Comparison of ENCODE assay signal across 9 cellular contexts in genomic region chr10:70494536-70494935, GRCh38. TPM values are rescaled to one million over a fixed set of nuclear protein-coding genes. Genes with fewer than 3 reads are reported as not detected.
DNase-seq lines count a peak whose midpoint lies in the region; ATAC-seq and TF ChIP-seq lines count a peak whose summit lies in the region.
"Had no signal": no experiment of that assay in that cellular context is flagged by ENCODE, and none has a peak within 500 bp of the region (broad histone marks: within the 10 kb centered on the region; RNA-seq: fewer than 3 reads in every experiment).

No MANE protein-coding gene starts in this region.

- H3K36me3 Mint-ChIP-seq in T-helper 1 cell treated with Interleukin-12 subunit alpha and Interleukin-12 subunit beta and Interleukin-4 antibody, amounts not matched to agents 30 μg/mL and 1 μg/mL, for 36 hours (ENCODE audit: low read depth): no peaks in the 10 kb centered on the region
- H3K36me3 Mint-ChIP-seq in glutamatergic neuron (ENCODE audit: unreplicated experiment): no peaks in the 10 kb centered on the region
- H3K36me3 Mint-ChIP-seq: mesothelial cell of epicardium had no signal

- no peaks in the 10 kb centered on the region for H3K9me3 ChIP-seq in Loucy (ENCODE audit: insufficient read depth, low read depth, low read length)
- no peaks in the 10 kb centered on the region for H3K9me3 ChIP-seq in body of pancreas

- H3K36me3 ChIP-seq in Loucy (ENCODE audit: insufficient read depth, low read length): no peaks in the 10 kb centered on the region
- no peaks in the 10 kb centered on the region for H3K36me3 ChIP-seq in body of pancreas (replicated peaks in 1 of 2; ENCODE audit: insufficient read depth in 1 of 2, low read depth in 2 of 2)

- H3K9me3 Mint-ChIP-seq in T-helper 1 cell treated with Interleukin-12 subunit alpha and Interleukin-12 subunit beta and Interleukin-4 antibody, amounts not matched to agents 30 μg/mL and 1 μg/mL, for 36 hours: no peaks in the 10 kb centered on the region
- peaks cover 5% of the 10 kb centered on the region for H3K9me3 Mint-ChIP-seq in glutamatergic neuron (ENCODE audit: unreplicated experiment)
- H3K9me3 Mint-ChIP-seq: mesothelial cell of epicardium had no signal

- ATAC-seq in body of pancreas (peak; percentile 25), HG03097 (IDR thresholded peaks at IDR 0.05; ENCODE audit: low FRiP score, unreplicated experiment) (no peak)

- peak overlapping the region; percentile 30; the same call in 1 of the 2 replicates for H2AFZ ChIP-seq in Loucy (ENCODE audit: low read length)

- H4K20me1 ChIP-seq in Loucy (ENCODE audit: insufficient read depth, low read length, poor library complexity, severe bottlenecking): no peaks in the 10 kb centered on the region

- H3K27me3 ChIP-seq in Loucy (ENCODE audit: insufficient read depth, low read length, poor library complexity, severe bottlenecking) (no peaks in the 10 kb centered on the region), body of pancreas (no peaks in the 10 kb centered on the region)

- H3K9me2 ChIP-seq in Loucy (replicated peaks; ENCODE audit: low read depth, low read length): no peaks in the 10 kb centered on the region

- H3K27ac ChIP-seq in body of pancreas: peak overlapping the region in 1 of 4 donors; percentile 68

- peak overlapping the region; percentile 16 for H3K4me3 Mint-ChIP-seq in T-helper 1 cell treated with Interleukin-12 subunit alpha and Interleukin-12 subunit beta and Interleukin-4 antibody, amounts not matched to agents 30 μg/mL and 1 μg/mL, for 36 hours
- no peak overlapping the region for H3K4me3 Mint-ChIP-seq in glutamatergic neuron (ENCODE audit: unreplicated experiment)
- H3K4me3 Mint-ChIP-seq: mesothelial cell of epicardium had no signal

- peaks cover 37% of the 10 kb centered on the region for H3K27me3 Mint-ChIP-seq in T-helper 1 cell treated with Interleukin-12 subunit alpha and Interleukin-12 subunit beta and Interleukin-4 antibody, amounts not matched to agents 30 μg/mL and 1 μg/mL, for 36 hours (ENCODE audit: low read depth)
- peaks cover 3% of the 10 kb centered on the region for H3K27me3 Mint-ChIP-seq in glutamatergic neuron (ENCODE audit: unreplicated experiment)

- H3K27ac Mint-ChIP-seq in T-helper 1 cell treated with Interleukin-12 subunit alpha and Interleukin-12 subunit beta and Interleukin-4 antibody, amounts not matched to agents 30 μg/mL and 1 μg/mL, for 36 hours: no peak overlapping the region
- no peak overlapping the region for H3K27ac Mint-ChIP-seq in glutamatergic neuron (ENCODE audit: unreplicated experiment)
- H3K27ac Mint-ChIP-seq: mesothelial cell of epicardium had no signal

- WGBS in body of pancreas, 2 donors: 46 to 69% methylated on average over 8 of the region's 8 CpGs

- peak overlapping the region; percentile 16 for H3K4me3 ChIP-seq in Loucy (ENCODE audit: low read length, poor library complexity, severe bottlenecking)
- no peak overlapping the region for H3K4me3 ChIP-seq in body of pancreas

- peaks cover 72% of the 10 kb centered on the region for H3K4me1 ChIP-seq in Loucy (ENCODE audit: insufficient read depth, low read length, poor library complexity, severe bottlenecking)
- H3K4me1 ChIP-seq in body of pancreas: no peaks in the 10 kb centered on the region

- H3F3A ChIP-seq in Loucy (ENCODE audit: low read depth): no peaks in the 10 kb centered on the region

- H3K79me2 ChIP-seq in Loucy (ENCODE audit: insufficient read depth, low read length): peaks cover 36% of the 10 kb centered on the region; the same call in 1 of the 2 replicates

- H3K9ac ChIP-seq in Loucy (ENCODE audit: low read depth, low read length, poor library complexity, severe bottlenecking): peak overlapping the region; percentile 36

- peak overlapping the region; percentile 69 for H3K4me2 ChIP-seq in Loucy (ENCODE audit: low read depth, low read length, poor library complexity, severe bottlenecking)

- H3K4me1 Mint-ChIP-seq in T-helper 1 cell treated with Interleukin-12 subunit alpha and Interleukin-12 subunit beta and Interleukin-4 antibody, amounts not matched to agents 30 μg/mL and 1 μg/mL, for 36 hours (ENCODE audit: low read depth): peaks cover 16% of the 10 kb centered on the region
- H3K4me1 Mint-ChIP-seq in glutamatergic neuron (ENCODE audit: low read depth, unreplicated experiment): peaks cover 10% of the 10 kb centered on the region

- TF ChIP-seq CTCF in Loucy (conservative IDR thresholded peaks at IDR 0.05; ENCODE audit: low read length) (no peak), body of pancreas (IDR thresholded peaks at IDR 0.05) (no peak), glutamatergic neuron (IDR thresholded peaks at IDR 0.05; ENCODE audit: partially characterized antibody, unreplicated experiment) (no peak)

- DNase-seq in T-helper 1 cell (no peak), body of pancreas (no peak), glutamatergic neuron (no peak), DMS79 (lab: John Stamatoyannopoulos, UW) (no peak)
- peak; percentile 45 to 51 for DNase-seq in stimulated activated CD8-positive, alpha-beta memory T cell treated with anti-CD3 and anti-CD28 coated beads, Interleukin-7, amount 100 ng/mL, for 48 hours (ENCODE audit: extremely low read depth in 1 of 2, low read depth in 1 of 2)

- TF ChIP-seq POLR2A in body of pancreas (IDR thresholded peaks at IDR 0.05): no peak

- intact Hi-C loops in body of pancreas (cut with DNase I): no loop called here

RNA-seq across cellular contexts. Expression of gene PALD1, which starts 16.0 kb away (rescaled TPM):
- total RNA-seq in body of pancreas (10 to 100 TPM in 1 of 2 donors, 1 to 10 TPM in 1; 4.9 to 11.7 TPM), glutamatergic neuron (ENCODE audit: unreplicated experiment) (15.5 TPM)

RNA-seq across cellular contexts. Expression of gene NODAL, which starts 53.1 kb away (rescaled TPM):
- total RNA-seq in body of pancreas (not detected), glutamatergic neuron (ENCODE audit: unreplicated experiment) (not detected)
- total RNA-seq: mesothelial cell of epicardium had no signal

Comparison
In these comparisons a context has a peak if more than half of its experiments do, and no peak if none do; other contexts are left out.
1. DNase-seq: peak in stimulated activated CD8-positive, alpha-beta memory T cell treated with anti-CD3 and anti-CD28 coated beads, Interleukin-7, amount 100 ng/mL, for 48 hours (2 of 2); none in T-helper 1 cell (0 of 5), body of pancreas (0 of 4), glutamatergic neuron (single experiment) and DMS79 (single experiment).